Comparison of ENCODE assay signal across 15 cellular contexts in the genomic region with DNA sequence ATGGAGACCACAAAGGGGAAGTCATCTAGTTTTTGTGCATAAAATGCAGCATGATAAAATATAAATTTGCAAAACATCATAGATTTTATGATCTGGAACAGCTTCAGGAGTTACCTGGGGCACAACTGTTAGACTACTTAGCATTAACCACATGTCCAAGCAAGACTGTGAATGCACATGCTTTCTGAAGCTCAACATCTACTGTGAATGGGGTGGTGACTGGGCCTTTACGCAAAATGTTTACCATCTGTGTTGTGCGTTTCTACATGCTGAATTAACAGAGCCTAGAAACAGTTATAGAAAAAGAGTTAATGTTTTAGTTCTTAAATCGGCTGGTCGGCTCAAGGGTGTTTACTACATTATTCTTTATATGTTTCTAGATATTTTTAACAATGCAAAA.
"Had no signal": no experiment of that assay in that cellular context is flagged by ENCODE, and none has a peak within 500 bp of the region (broad histone marks: within the 10 kb centered on the region; RNA-seq: fewer than 3 reads in every experiment).

No MANE protein-coding gene starts in this region.

- H3K4me3 Mint-ChIP-seq: activated T-cell treated with anti-CD3 and anti-CD28 coated beads, Interleukin-2, amount 50 U/mL, for 72 hours; natural killer cell had no signal

- H3K36me3 ChIP-seq: neutrophil, WERI-Rb-1 had no signal

- DNase-seq: activated CD4-positive, alpha-beta T cell treated with anti-CD3 and anti-CD28 coated beads, Interleukin-2, amount 50 U/mL, for 4 hours; activated effector memory CD4-positive, alpha-beta T cell treated with anti-CD3 and anti-CD28 coated beads, Interleukin-2, amount 50 U/mL, for 16 hours; activated naive CD4-positive, alpha-beta T cell treated with anti-CD3 and anti-CD28 coated beads, Interleukin-2, amount 50 U/mL, for 16 hours; activated T-cell treated with anti-CD3 and anti-CD28 coated beads, Interleukin-2, amount 50 U/mL, for 72 hours; aorta; cortex of kidney; heart right ventricle; mesendoderm; natural killer cell; spleen; stimulated activated naive CD4-positive, alpha-beta T cell; T-helper 2 cell; WERI-Rb-1 had no signal

- H3K9me3 Mint-ChIP-seq: activated T-cell treated with anti-CD3 and anti-CD28 coated beads, Interleukin-2, amount 50 U/mL, for 72 hours; natural killer cell had no signal

- H3K36me3 Mint-ChIP-seq: natural killer cell had no signal

- H3K27ac Mint-ChIP-seq: activated T-cell treated with anti-CD3 and anti-CD28 coated beads, Interleukin-2, amount 50 U/mL, for 72 hours; natural killer cell had no signal

- H3K4me3 ChIP-seq: esophagus muscularis mucosa, heart right ventricle, spleen had no signal

- H3K4me1 Mint-ChIP-seq: natural killer cell had no signal

- H3K27me3 ChIP-seq: esophagus muscularis mucosa, heart right ventricle, neutrophil, spleen had no signal
